11 cellular contexts compared by ENCODE assay signal in genomic region chr22:19111140-19111539, GRCh38. TPM values are rescaled to one million over a fixed set of nuclear protein-coding genes. Genes with fewer than 3 reads are reported as not detected.
DNase-seq lines count a peak whose midpoint lies in the region; ATAC-seq and TF ChIP-seq lines count a peak whose summit lies in the region.
"Had no signal": no experiment of that assay in that cellular context is flagged by ENCODE, and none has a peak within 500 bp of the region (broad histone marks: within the 10 kb centered on the region; RNA-seq: fewer than 3 reads in every experiment).

No MANE protein-coding gene starts in this region.

- peak overlapping the region; percentile 88 for H3K4me3 ChIP-seq in CD4-positive, CD25-positive, alpha-beta regulatory T cell (ENCODE audit: low read depth, low read length)
- H3K4me3 ChIP-seq in DND-41 (ENCODE audit: low read depth in 1 of 2, low read length in 2 of 2) = no peak overlapping the region
- H3K4me3 ChIP-seq in RWPE2 (ENCODE audit: severe bottlenecking) = no peak overlapping the region

- no peaks in the 10 kb centered on the region for H3K27me3 ChIP-seq in CD4-positive, CD25-positive, alpha-beta regulatory T cell (ENCODE audit: control insufficient read depth, insufficient read depth, low read length)
- H3K27me3 ChIP-seq in DND-41 (ENCODE audit: insufficient read depth, low read length, poor library complexity) (no peaks in the 10 kb centered on the region), RWPE2 (ENCODE audit: insufficient read depth, poor library complexity, severe bottlenecking) (no peaks in the 10 kb centered on the region)

- peak overlapping the region; percentile 64; the same call in 1 of the 2 replicates for H3K4me2 ChIP-seq in DND-41 (ENCODE audit: insufficient read depth, low read length)

- H3K27me3 Mint-ChIP-seq in CD4-positive, CD25-positive, alpha-beta regulatory T cell = no peaks in the 10 kb centered on the region
- H3K27me3 Mint-ChIP-seq in immature natural killer cell (ENCODE audit: low read depth in 3 of 3) (no peaks in the 10 kb centered on the region), progenitor cell of endocrine pancreas (no peaks in the 10 kb centered on the region)

- H3K9me3 ChIP-seq in CD4-positive, CD25-positive, alpha-beta regulatory T cell (ENCODE audit: control insufficient read depth in 2 of 2, low read length in 2 of 2) = no peaks in the 10 kb centered on the region
- H3K9me3 ChIP-seq in DND-41 (ENCODE audit: insufficient read depth, low read length, severe bottlenecking) (no peaks in the 10 kb centered on the region), RWPE2 (ENCODE audit: severe bottlenecking) (no peaks in the 10 kb centered on the region)

- peaks cover 84% of the 10 kb centered on the region for H3K4me1 ChIP-seq in CD4-positive, CD25-positive, alpha-beta regulatory T cell (ENCODE audit: control insufficient read depth, insufficient read depth, low read length, poor library complexity, severe bottlenecking)
- H3K4me1 ChIP-seq in DND-41 (ENCODE audit: insufficient read depth, low read length) = peaks cover 35% of the 10 kb centered on the region
- H3K4me1 ChIP-seq in RWPE2 (ENCODE audit: insufficient read depth, poor library complexity, severe bottlenecking) = peaks cover 13% of the 10 kb centered on the region

- H2AFZ ChIP-seq in DND-41 (ENCODE audit: low read depth, low read length) = no peak overlapping the region

- no peak for DNase-seq in CD4-positive, CD25-positive, alpha-beta regulatory T cell
- DNase-seq in DND-41 (no peak), RWPE2 (ENCODE audit: low spot score) (no peak), immature natural killer cell (no peak), progenitor cell of endocrine pancreas (ENCODE audit: low spot score, unreplicated experiment) (no peak), DMS79 (lab: John Stamatoyannopoulos, UW) (no peak)
- DNase-seq in activated CD8-positive, alpha-beta memory T cell treated with anti-CD3 and anti-CD28 coated beads, Interleukin-2, amount 50 U/mL, for 48 hours = no peak
- DNase-seq: NCI-H345; SHP77 treated with DMSO at 0.1 percent for 48 hours; stimulated activated CD4-positive, alpha-beta T cell treated with anti-CD3 and anti-CD28 coated beads, Interleukin-4, amount 100 ng/mL, for 24 hours had no signal

- peaks cover 94% of the 10 kb centered on the region for H3K79me2 ChIP-seq in DND-41 (ENCODE audit: insufficient read depth, low read length)

- peak overlapping the region; percentile 93 for H3K27ac ChIP-seq in CD4-positive, CD25-positive, alpha-beta regulatory T cell (ENCODE audit: insufficient read depth, low read length, poor library complexity, severe bottlenecking)
- H3K27ac ChIP-seq in DND-41 (ENCODE audit: low read length) (peak overlapping the region; percentile 32; the same call in 1 of the 2 replicates), RWPE2 (ENCODE audit: poor library complexity, severe bottlenecking) (peak overlapping the region; percentile 64)

- no peak for ATAC-seq in CD4-positive, CD25-positive, alpha-beta regulatory T cell (ENCODE audit: low read depth in 2 of 2)
- ATAC-seq in DND-41 (ENCODE audit: insufficient read depth, low read depth) = no peak
- ATAC-seq in RWPE2 (ENCODE audit: low read depth) = no peak

- peak; percentile 29 for TF ChIP-seq CTCF in DND-41 (IDR thresholded peaks at IDR 0.05; ENCODE audit: borderline replicate concordance, extremely low read depth, low read length, poor library complexity, severe bottlenecking)
- no peak for TF ChIP-seq CTCF in RWPE2 (IDR thresholded peaks at IDR 0.05; ENCODE audit: poor library complexity, severe bottlenecking)
- TF ChIP-seq CTCF in progenitor cell of endocrine pancreas (IDR thresholded peaks at IDR 0.05; ENCODE audit: unreplicated experiment) = no peak

- H3K36me3 Mint-ChIP-seq in CD4-positive, CD25-positive, alpha-beta regulatory T cell = peaks cover 21% of the 10 kb centered on the region
- H3K36me3 Mint-ChIP-seq in immature natural killer cell (no peaks in the 10 kb centered on the region), progenitor cell of endocrine pancreas (ENCODE audit: insufficient read depth) (no peaks in the 10 kb centered on the region)

- peaks cover 13% of the 10 kb centered on the region for H3K36me3 ChIP-seq in CD4-positive, CD25-positive, alpha-beta regulatory T cell (ENCODE audit: control insufficient read depth, insufficient read depth, low read length)
- peaks cover 12% of the 10 kb centered on the region for H3K36me3 ChIP-seq in DND-41 (ENCODE audit: insufficient read depth, low read length)
- H3K36me3 ChIP-seq in RWPE2 (ENCODE audit: low read depth) = peaks cover 4% of the 10 kb centered on the region; the same call in 1 of the 2 replicates

- H3K4me1 Mint-ChIP-seq in CD4-positive, CD25-positive, alpha-beta regulatory T cell = peaks cover 10 to 88% (median 61%) of the 10 kb centered on the region in 4 donors
- peaks cover 69 to 86% of the 10 kb centered on the region in 2 donors for H3K4me1 Mint-ChIP-seq in immature natural killer cell
- peaks cover 4% of the 10 kb centered on the region for H3K4me1 Mint-ChIP-seq in progenitor cell of endocrine pancreas (ENCODE audit: low read depth)

- H3K9me3 Mint-ChIP-seq in CD4-positive, CD25-positive, alpha-beta regulatory T cell = no peaks in the 10 kb centered on the region
- H3K9me3 Mint-ChIP-seq in immature natural killer cell (no peaks in the 10 kb centered on the region), progenitor cell of endocrine pancreas (ENCODE audit: low read depth) (no peaks in the 10 kb centered on the region)

- H3K9ac ChIP-seq in DND-41 (ENCODE audit: low read depth, low read length) = no peak overlapping the region

- peak overlapping the region; percentile 18 to 77 (median 68) for H3K4me3 Mint-ChIP-seq in CD4-positive, CD25-positive, alpha-beta regulatory T cell
- H3K4me3 Mint-ChIP-seq in immature natural killer cell (peak overlapping the region in 1 of 5 donors; percentile 30), progenitor cell of endocrine pancreas (ENCODE audit: low read depth) (no peak overlapping the region)

- H4K20me1 ChIP-seq in DND-41 (ENCODE audit: insufficient read depth, low read length) = peaks cover 72% of the 10 kb centered on the region

- peak overlapping the region; percentile 97 to 99 (median 99) for H3K27ac Mint-ChIP-seq in CD4-positive, CD25-positive, alpha-beta regulatory T cell
- H3K27ac Mint-ChIP-seq in immature natural killer cell (peak overlapping the region; percentile 71 to 86 (median 82)), progenitor cell of endocrine pancreas (no peak overlapping the region)

RNA-seq across cellular contexts. Expression of gene DGCR2, which starts 11.1 kb away (rescaled TPM):
- total RNA-seq in CD4-positive, CD25-positive, alpha-beta regulatory T cell = 58.4 TPM
- 10 to 100 TPM; 51.8 to 75.2 (median 57.2) TPM for polyA plus RNA-seq in CD4-positive, CD25-positive, alpha-beta regulatory T cell
- 10 to 100 TPM; 19.4 to 51.7 (median 31.6) TPM for polyA plus RNA-seq in immature natural killer cell
- total RNA-seq in progenitor cell of endocrine pancreas = 87.1 and 89.1 TPM in 2 replicates

RNA-seq across cellular contexts. Expression of gene TSSK2, which starts 20.0 kb away (rescaled TPM):
- total RNA-seq in CD4-positive, CD25-positive, alpha-beta regulatory T cell = not detected
- not detected for polyA plus RNA-seq in CD4-positive, CD25-positive, alpha-beta regulatory T cell
- not detected for polyA plus RNA-seq in immature natural killer cell
- not detected in 2 replicates for total RNA-seq in progenitor cell of endocrine pancreas
- total RNA-seq: glomerular endothelial cell had no signal

RNA-seq across cellular contexts. Expression of gene ESS2, which starts 33.3 kb away (rescaled TPM):
- total RNA-seq in CD4-positive, CD25-positive, alpha-beta regulatory T cell = 47.3 TPM
- 10 to 100 TPM in 3 of 4 donors, 1 to 10 TPM in 1; 10.0 to 12.5 (median 11.2) TPM for polyA plus RNA-seq in CD4-positive, CD25-positive, alpha-beta regulatory T cell
- 10 to 100 TPM in 1 of 3 donors, 1 to 10 TPM in 2; 1.6 to 13.2 (median 4.8) TPM for polyA plus RNA-seq in immature natural killer cell
- 18.7 and 20.4 TPM in 2 replicates for total RNA-seq in progenitor cell of endocrine pancreas

RNA-seq across cellular contexts. Expression of gene GSC2, which starts 39.0 kb away (rescaled TPM):
- total RNA-seq in CD4-positive, CD25-positive, alpha-beta regulatory T cell = not detected
- not detected for polyA plus RNA-seq in CD4-positive, CD25-positive, alpha-beta regulatory T cell
- polyA plus RNA-seq in immature natural killer cell = not detected
- total RNA-seq in progenitor cell of endocrine pancreas = not detected in 2 replicates
- total RNA-seq: glomerular endothelial cell had no signal

Comparison
In these comparisons a context has a peak if more than half of its experiments do, and no peak if none do; other contexts are left out.
1. H3K27ac ChIP-seq: peak in every context shown above with its lines; median percentile 93 in CD4-positive, CD25-positive, alpha-beta regulatory T cell; 64 in RWPE2; 32 in DND-41.